Comparison of ENCODE assay signal across 8 cellular contexts in genomic region chr10:124612611-124613498, GRCh38.
A peak's percentile ranks its signal among the peaks of the same experiment; 100 is the strongest.
DNase-seq lines count a peak whose midpoint lies in the region; ATAC-seq, FAIRE-seq and TF ChIP-seq lines count a peak whose summit lies in the region.

No MANE protein-coding gene starts in this region.

- no peak for FAIRE-seq in GM12878 (lab: Jason Lieb, UNC)

- CTCF ChIA-PET in GM12878 (lab: Yijun Ruan, JAX) = interaction anchor here (1.5 to 2.6 kb wide), 2 partner anchors 84 to 129 kb away, joined by 3 to 13 read pairs; no protein-coding TSS in a partner anchor

- WGBS in GM12878 (ENCODE audit: insufficient coverage, insufficient replicate concordance, low lambda C conversion rate, missing lambda C conversion rate) = 62% methylated on average over 14 of the region's 18 CpGs

- H3K9me3 ChIP-seq in BLaER1 treated with 17β-estradiol and CSF1 and Interleukin-3, amounts not matched to agents 10 nM and 100 nM (replicated peaks in 1 of 11) = no peaks in the 10 kb centered on the region
- H3K9me3 ChIP-seq in GM12878 (replicated peaks; ENCODE audit: control insufficient read depth, insufficient read depth, low read length) = no peaks in the 10 kb centered on the region
- H3K9me3 ChIP-seq in mucosa of descending colon = no peaks in the 10 kb centered on the region

- H3K27me3 ChIP-seq in BLaER1 treated with 17β-estradiol and CSF1 and Interleukin-3, amounts not matched to agents 10 nM and 100 nM = peaks cover 0 to 37% (median 10%) of the 10 kb centered on the region in 11 experiments; a peak in 12 of 22 replicates
- H3K27me3 ChIP-seq in GM12878 (replicated peaks in 1 of 2; ENCODE audit: control insufficient read depth in 2 of 2, insufficient read depth in 2 of 2, low read length in 1 of 2) = no peaks in the 10 kb centered on the region

- TF ChIP-seq EP300 in GM12878 (IDR thresholded peaks at IDR 0.05; ENCODE audit: borderline replicate concordance in 1 of 2, control insufficient read depth in 1 of 2, low read depth in 2 of 2, low read length in 2 of 2) = no peak

- H2AFZ ChIP-seq in GM12878 (ENCODE audit: control insufficient read depth, low read depth, low read length) = no peak overlapping the region

- H3K36me3 ChIP-seq in BLaER1 treated with 17β-estradiol and CSF1 and Interleukin-3, amounts not matched to agents 10 nM and 100 nM = no peaks in the 10 kb centered on the region
- peaks cover 0 to 4% of the 10 kb centered on the region in 2 experiments; a peak in 2 of 4 replicates for H3K36me3 ChIP-seq in GM12878 (ENCODE audit: control insufficient read depth in 2 of 2, insufficient read depth in 2 of 2, low read length in 1 of 2)
- no peaks in the 10 kb centered on the region for H3K36me3 ChIP-seq in mucosa of descending colon (ENCODE audit: low read depth)

- H3K27ac ChIP-seq in BLaER1 treated with 17β-estradiol and CSF1 and Interleukin-3, amounts not matched to agents 10 nM and 100 nM = peak overlapping the region in 8 of 11 experiments; percentile 41 to 78 (median 68); a peak in 14 of 22 replicates
- no peak overlapping the region for H3K27ac ChIP-seq in GM12878 (ENCODE audit: control insufficient read depth, insufficient read depth)

- RAD21 ChIA-PET in GM12878 (lab: Charles Lee; ENCODE audit: unreplicated experiment) = no interaction called here

- SMC1A ChIA-PET in GM12878 (lab: Charles Lee; ENCODE audit: uncharacterized antibody, unreplicated experiment) = interaction anchor here (1.6 to 1.7 kb wide), 2 partner anchors 84 to 213 kb away, joined by 4 read pairs; no protein-coding TSS in a partner anchor

- in situ Hi-C loops in GM12878 (cut with MboI) = no loop called here

- H4K20me1 ChIP-seq in BLaER1 treated with 17β-estradiol and CSF1 and Interleukin-3, amounts not matched to agents 10 nM and 100 nM = peaks cover 0 to 70% (median 44%) of the 10 kb centered on the region in 11 experiments; a peak in 18 of 22 replicates
- H4K20me1 ChIP-seq in GM12878 (ENCODE audit: control insufficient read depth, insufficient read depth) = no peaks in the 10 kb centered on the region

- H3K9ac ChIP-seq in BLaER1 treated with 17β-estradiol and CSF1 and Interleukin-3, amounts not matched to agents 10 nM and 100 nM = peak overlapping the region in 7 of 11 experiments; percentile 49 to 65 (median 62); a peak in 13 of 22 replicates
- no peak overlapping the region for H3K9ac ChIP-seq in GM12878 (ENCODE audit: control insufficient read depth, insufficient read depth, low read length)

- H3K4me3 ChIP-seq in BLaER1 treated with 17β-estradiol and CSF1 and Interleukin-3, amounts not matched to agents 10 nM and 100 nM = no peak overlapping the region; a peak in 2 of 20 replicates
- H3K4me3 ChIP-seq in GM12878 (no peak overlapping the region), mucosa of descending colon (no peak overlapping the region)

- no TSS peak for BruUV-seq in GM12878 (replicated peaks; lab: Mats Ljungman, UMichigan)

- TF ChIP-seq POLR2A in GM12878 (IDR thresholded peaks at IDR 0.05; ENCODE audit: low read depth, low read length) = no peak

- DNase-seq in LHCN-M2 (ENCODE audit: low read depth) (peak; percentile 31), GM12878 (ENCODE audit: low read depth, low spot score) (no peak), mucosa of descending colon (peak in 1 of 3 donors; percentile 76), NCI-H1092 (lab: John Stamatoyannopoulos, UW) (no peak), inferior parietal cortex (ENCODE audit: extremely low spot score) (no peak), NCI-H187 treated with DMSO at 0.1 percent for 48 hours (lab: John Stamatoyannopoulos, UW) (no peak)

- POLR2A ChIA-PET in GM12878 (lab: Charles Lee) = no interaction called here

- TF ChIP-seq RAD21 in GM12878 (IDR thresholded peaks at IDR 0.05; ENCODE audit: insufficient read depth, low read depth, low read length) = no peak

- H3K4me2 ChIP-seq in BLaER1 treated with 17β-estradiol and CSF1 and Interleukin-3, amounts not matched to agents 10 nM and 100 nM = peak overlapping the region; percentile 84 to 99 (median 97)
- H3K4me2 ChIP-seq in GM12878 (ENCODE audit: control insufficient read depth, insufficient read depth) = no peak overlapping the region

- H3K4me1 ChIP-seq in BLaER1 treated with 17β-estradiol and CSF1 and Interleukin-3, amounts not matched to agents 10 nM and 100 nM = peaks cover 72 to 96% (median 91%) of the 10 kb centered on the region in 10 experiments
- H3K4me1 ChIP-seq in GM12878 (ENCODE audit: control insufficient read depth, insufficient read depth, low read length) (peaks cover 46% of the 10 kb centered on the region), mucosa of descending colon (ENCODE audit: low read depth) (no peaks in the 10 kb centered on the region)

- intact Hi-C loops in GM12878 (cut with micrococcal nuclease; ENCODE audit: unreplicated experiment) = loop anchor here (5.0 kb wide), 1 partner anchor 129 kb away; the partner anchor contains the start of gene FAM53B
- intact Hi-C loops in mucosa of descending colon (cut with DNase I, micrococcal nuclease) = no loop called here

- TF ChIP-seq CTCF in GM12878 (IDR thresholded peaks at IDR 0.05 in 2 of 3, conservative IDR thresholded peaks at IDR 0.05 in 1 of 3; ENCODE audit: control insufficient read depth in 2 of 3, extremely low read depth in 1 of 3, insufficient read depth in 1 of 3, low read depth in 3 of 3, low read length in 3 of 3) (no peak), mucosa of descending colon (IDR thresholded peaks at IDR 0.05) (no peak)

- no peaks in the 10 kb centered on the region for H3K79me2 ChIP-seq in GM12878 (ENCODE audit: control insufficient read depth, insufficient read depth, low read length)

- peak; percentile 8 for ATAC-seq in GM12878
- peak; percentile 39 for ATAC-seq in mucosa of descending colon
- ATAC-seq in HG03159 (IDR thresholded peaks at IDR 0.05; ENCODE audit: unreplicated experiment) = no peak

TF ChIP-seq in GM12878, 131 proteins besides CTCF, POLR2A, EP300 and RAD21:
- no peak for TF ChIP-seq REST (IDR thresholded peaks at IDR 0.05; ENCODE audit: low read depth, low read length)
- TF ChIP-seq YBX1 (IDR thresholded peaks at IDR 0.05) = no peak
- no peak for TF ChIP-seq TBL1XR1 (IDR thresholded peaks at IDR 0.05; ENCODE audit: low read depth, low read length)
- TF ChIP-seq NFIC (IDR thresholded peaks at IDR 0.05; ENCODE audit: low read depth, low read length) = no peak
- no peak for TF ChIP-seq NR2C1 (IDR thresholded peaks at IDR 0.05)
- TF ChIP-seq CHD1 (IDR thresholded peaks at IDR 0.05; ENCODE audit: low read depth, low read length) = no peak
- TF ChIP-seq RB1 (IDR thresholded peaks at IDR 0.05; ENCODE audit: borderline replicate concordance) = no peak
- no peak for TF ChIP-seq ATF2 (IDR thresholded peaks at IDR 0.05; ENCODE audit: low read length)
- no peak for TF ChIP-seq CREM (IDR thresholded peaks at IDR 0.05; ENCODE audit: low read depth)
- no peak for TF ChIP-seq EED (IDR thresholded peaks at IDR 0.05; ENCODE audit: low read depth)
TF ChIP-seq in GM12878: peak in this region for 0.
